Comparison of ENCODE assay signal across 22 cellular contexts in genomic region chr19:4703671-4704316, GRCh38. TPM values are rescaled to one million over a fixed set of nuclear protein-coding genes. Genes with fewer than 3 reads are reported as not detected.
DNase-seq lines count a peak whose midpoint lies in the region; ATAC-seq, FAIRE-seq and TF ChIP-seq lines count a peak whose summit lies in the region.
"Had no signal": no experiment of that assay in that cellular context is flagged by ENCODE, and none has a peak within 500 bp of the region (broad histone marks: within the 10 kb centered on the region; RNA-seq: fewer than 3 reads in every experiment).

No MANE protein-coding gene starts in this region.

- no peaks in the 10 kb centered on the region for H3K79me2 ChIP-seq in HepG2 (ENCODE audit: insufficient read depth, low read length)

- H3K4me1 ChIP-seq in HepG2 (ENCODE audit: insufficient read depth, low read length) (peaks cover 43% of the 10 kb centered on the region), neuronal stem cell (ENCODE audit: control insufficient read depth in 2 of 2, insufficient read depth in 1 of 2, low read depth in 1 of 2, low read length in 2 of 2) (no peaks in the 10 kb centered on the region), upper lobe of left lung (peaks cover 16 to 44% (median 19%) of the 10 kb centered on the region in 4 donors)

- H3K18ac ChIP-seq in neuronal stem cell (ENCODE audit: low read length): no peak overlapping the region

- H3K9me3 Mint-ChIP-seq in activated T-cell treated with anti-CD3 and anti-CD28 coated beads, Interleukin-2, amount 50 U/mL, for 72 hours: no peaks in the 10 kb centered on the region
- H3K9me3 Mint-ChIP-seq: CD4-positive, alpha-beta memory T cell had no signal

- H3K36me3 ChIP-seq in HepG2 (replicated peaks in 1 of 2; ENCODE audit: control insufficient read depth in 1 of 2, insufficient read depth in 2 of 2, low read length in 2 of 2): peaks cover 21 to 48% of the 10 kb centered on the region in 2 experiments
- H3K36me3 ChIP-seq in neuronal stem cell (replicated peaks in 1 of 2; ENCODE audit: control insufficient read depth in 2 of 2, insufficient read depth in 2 of 2, low read length in 2 of 2): peaks cover 36 to 80% of the 10 kb centered on the region in 2 donors
- peaks cover 30 to 79% (median 58%) of the 10 kb centered on the region in 4 donors for H3K36me3 ChIP-seq in upper lobe of left lung

- H3K9ac ChIP-seq in HepG2 (ENCODE audit: insufficient read depth, low read depth, low read length) (no peak overlapping the region), neuronal stem cell (ENCODE audit: low read depth, low read length, poor library complexity) (no peak overlapping the region)

- H2BK5ac ChIP-seq in neuronal stem cell (ENCODE audit: low read length): no peak overlapping the region

- no peak for TF ChIP-seq POLR2A in HepG2 (IDR thresholded peaks at IDR 0.05; ENCODE audit: insufficient read depth in 1 of 2, low read depth in 2 of 2, low read length in 2 of 2)
- TF ChIP-seq POLR2A in upper lobe of left lung (IDR thresholded peaks at IDR 0.05): no peak

- 97% methylated on average over 26 of the region's 28 CpGs for WGBS in HepG2 (ENCODE audit: low lambda C conversion rate)
- WGBS in neuronal stem cell (ENCODE audit: extremely low coverage in 2 of 2, insufficient read length in 2 of 2, insufficient replicate concordance in 1 of 2), 2 donors: no CpG with 5 or more reads among the region's 28 CpGs
- WGBS in upper lobe of left lung, 2 donors: 94 to 95% methylated on average over 14 to 25 of the region's 28 CpGs

- no peak overlapping the region for H2BK12ac ChIP-seq in neuronal stem cell (ENCODE audit: low read length)

- H2BK120ac ChIP-seq in neuronal stem cell (ENCODE audit: low read depth, low read length): no peak overlapping the region

- H3K36me3 Mint-ChIP-seq in activated T-cell treated with anti-CD3 and anti-CD28 coated beads, Interleukin-2, amount 50 U/mL, for 72 hours (ENCODE audit: insufficient read depth in 2 of 2): peaks cover 3 to 10% of the 10 kb centered on the region in 2 donors

- BruUV-seq in HepG2 (replicated peaks; lab: Mats Ljungman, UMichigan): no TSS peak

- H3K27ac Mint-ChIP-seq in activated T-cell treated with anti-CD3 and anti-CD28 coated beads, Interleukin-2, amount 50 U/mL, for 72 hours: peak overlapping the region; percentile 38

- no peaks in the 10 kb centered on the region for H3K79me1 ChIP-seq in neuronal stem cell (ENCODE audit: low read depth, low read length)

- POLR2A ChIA-PET in HepG2 (lab: Yijun Ruan, JAX): no interaction called here

- no peak overlapping the region for H3K4me3 ChIP-seq in HepG2 (replicated peaks in 1 of 3; ENCODE audit: insufficient read depth in 1 of 3, low read depth in 2 of 3, low read length in 3 of 3)
- H3K4me3 ChIP-seq in neuronal stem cell (ENCODE audit: low read length in 2 of 2): no peak overlapping the region
- H3K4me3 ChIP-seq in upper lobe of left lung: no peak overlapping the region
- H3K4me3 ChIP-seq: BLaER1 treated with 17β-estradiol and CSF1 and Interleukin-3, amounts not matched to agents 10 nM and 100 nM; PC-9 had no signal

- H2AK5ac ChIP-seq in neuronal stem cell (ENCODE audit: low read depth, low read length): no peak overlapping the region

- no peak for TF ChIP-seq RAD21 in HepG2 (CRISPR knock-in tag; IDR thresholded peaks at IDR 0.05)

- no peak for FAIRE-seq in HepG2 (lab: Jason Lieb, UNC)
- FAIRE-seq: G401.6, GM18507, H1 had no signal

- in situ Hi-C loops in HepG2 (cut with HindIII; ENCODE audit: extremely low pct_ligation_motif_present, low pct_unique_long_range_greater_than_20kb): no loop called here

- H2AFZ ChIP-seq in HepG2 (ENCODE audit: low read length) (no peak overlapping the region), neuronal stem cell (ENCODE audit: low read length) (no peak overlapping the region)
- H2AFZ ChIP-seq: PC-9 had no signal

- H3K4me2 ChIP-seq in HepG2 (ENCODE audit: low read depth, low read length) (no peak overlapping the region), neuronal stem cell (ENCODE audit: insufficient read depth, low read length, poor library complexity, severe bottlenecking) (no peak overlapping the region)
- H3K4me2 ChIP-seq: BLaER1 treated with 17β-estradiol and CSF1 and Interleukin-3, amounts not matched to agents 10 nM and 100 nM; PC-9 had no signal

- H3K4ac ChIP-seq in neuronal stem cell (ENCODE audit: low read length): no peak overlapping the region

- H3K27me3 ChIP-seq in HepG2 (ENCODE audit: control insufficient read depth in 1 of 2, insufficient read depth in 2 of 2, low read length in 2 of 2): no peaks in the 10 kb centered on the region
- H3K27me3 ChIP-seq in neuronal stem cell (ENCODE audit: control insufficient read depth in 3 of 3, insufficient read depth in 3 of 3, low read depth in 1 of 3, low read length in 3 of 3): no peaks in the 10 kb centered on the region
- H3K27me3 ChIP-seq in upper lobe of left lung: no peaks in the 10 kb centered on the region
- H3K27me3 ChIP-seq: BLaER1 treated with 17β-estradiol and CSF1 and Interleukin-3, amounts not matched to agents 10 nM and 100 nM had no signal

- H4K8ac ChIP-seq in neuronal stem cell (ENCODE audit: low read depth, low read length): no peak overlapping the region

- no peak overlapping the region for H3K23ac ChIP-seq in neuronal stem cell (ENCODE audit: low read depth, low read length, poor library complexity)

- CTCF ChIA-PET in HepG2 (lab: Yijun Ruan, JAX; ENCODE audit: low intra/inter-chr PET ratio, low total read pairs): no interaction called here

- no peaks in the 10 kb centered on the region for H3K4me1 Mint-ChIP-seq in activated T-cell treated with anti-CD3 and anti-CD28 coated beads, Interleukin-2, amount 50 U/mL, for 72 hours (ENCODE audit: low read depth)

- no peak overlapping the region for H2BK15ac ChIP-seq in neuronal stem cell (ENCODE audit: low read length)

- H3K14ac ChIP-seq in neuronal stem cell (ENCODE audit: low read length): peak overlapping the region; percentile 56

- no peaks in the 10 kb centered on the region for H3K27me3 Mint-ChIP-seq in activated T-cell treated with anti-CD3 and anti-CD28 coated beads, Interleukin-2, amount 50 U/mL, for 72 hours (ENCODE audit: low read depth)
- H3K27me3 Mint-ChIP-seq: CD4-positive, alpha-beta memory T cell had no signal

- no peak for DNase-seq in activated T-cell treated with anti-CD3 and anti-CD28 coated beads, Interleukin-2, amount 50 U/mL, for 72 hours
- DNase-seq in activated T-cell treated with anti-CD3 and anti-CD28 coated beads for 4 hours: no peak
- no peak for DNase-seq in HepG2 (ENCODE audit: low spot score)
- DNase-seq in neuronal stem cell (ENCODE audit: low spot score): no peak
- peak in 1 of 2 donors; percentile 72 for DNase-seq in upper lobe of left lung
- DNase-seq in NCI-H1417 (lab: John Stamatoyannopoulos, UW): no peak
- DNase-seq in midbrain (lab: John Stamatoyannopoulos, UW): no peak
- DNase-seq: ACHN; Calu3; CD4-positive, alpha-beta memory T cell; DMS153; NCI-H1694 treated with DMSO at 0.1 percent for 48 hours; PC-9; RPMI8226; SHP77 treated with DMSO at 0.1 percent for 48 hours had no signal

- peak overlapping the region; percentile 70 for H3K27ac ChIP-seq in HepG2 (ENCODE audit: extremely low read length, insufficient read depth, low read length)
- H3K27ac ChIP-seq in neuronal stem cell (replicated peaks; ENCODE audit: low read length): no peak overlapping the region
- peak overlapping the region; percentile 18 to 83 (median 63) for H3K27ac ChIP-seq in upper lobe of left lung
- H3K27ac ChIP-seq: 22Rv1, PC-9 had no signal

- no peak overlapping the region for H4K91ac ChIP-seq in neuronal stem cell (ENCODE audit: low read depth, low read length, poor library complexity)

- no peaks in the 10 kb centered on the region for H3K9me3 ChIP-seq in HepG2 (ENCODE audit: low read length)
- no peaks in the 10 kb centered on the region for H3K9me3 ChIP-seq in neuronal stem cell (replicated peaks in 1 of 2; ENCODE audit: control insufficient read depth in 2 of 2, insufficient read depth in 1 of 2, low read depth in 1 of 2, low read length in 2 of 2)
- no peaks in the 10 kb centered on the region for H3K9me3 ChIP-seq in upper lobe of left lung
- H3K9me3 ChIP-seq: BLaER1 treated with 17β-estradiol and CSF1 and Interleukin-3, amounts not matched to agents 10 nM and 100 nM had no signal

- no peak for ATAC-seq in activated T-cell treated with anti-CD3 and anti-CD28 coated beads, Interleukin-2, amount 50 U/mL, for 72 hours (replicated peaks in 1 of 2)
- ATAC-seq in HepG2 (no peak), upper lobe of left lung (ENCODE audit: low FRiP score in 2 of 2) (no peak), GM19463 (IDR thresholded peaks at IDR 0.05; ENCODE audit: unreplicated experiment) (no peak)
- ATAC-seq: HCT116 had no signal

- H3K4me3 Mint-ChIP-seq in activated T-cell treated with anti-CD3 and anti-CD28 coated beads, Interleukin-2, amount 50 U/mL, for 72 hours: no peak overlapping the region
- H3K4me3 Mint-ChIP-seq: CD4-positive, alpha-beta memory T cell had no signal

- TF ChIP-seq EP300 in HepG2 (IDR thresholded peaks at IDR 0.05; ENCODE audit: low read depth in 2 of 2, low read length in 2 of 2): no peak
- no peak for TF ChIP-seq EP300 in HepG2 (CRISPR knock-in tag; IDR thresholded peaks at IDR 0.05; ENCODE audit: borderline replicate concordance)
- TF ChIP-seq EP300 in upper lobe of left lung (IDR thresholded peaks at IDR 0.05): no peak

- intact Hi-C loops in HepG2 (cut with micrococcal nuclease; ENCODE audit: unreplicated experiment): no loop called here

- no peaks in the 10 kb centered on the region for H4K20me1 ChIP-seq in HepG2 (ENCODE audit: insufficient read depth, low read length)

- TF ChIP-seq CTCF in HepG2 (CRISPR knock-in tag; IDR thresholded peaks at IDR 0.05) (no peak), upper lobe of left lung (IDR thresholded peaks at IDR 0.05) (no peak)

RNA-seq across cellular contexts. Expression of gene DPP9, which starts 19.8 kb away (rescaled TPM):
- 10 to 100 TPM; 58.8 to 61.0 TPM for total RNA-seq in activated T-cell treated with anti-CD3 and anti-CD28 coated beads, Interleukin-2, amount 50 U/mL, for 72 hours
- 25.8 and 26.6 TPM in 2 replicates for total RNA-seq in HepG2 (2016; rRNA removed; fragmentation: Illumina TruSeq; extraction: Trizol)
- 21.9 and 23.0 TPM in 2 replicates for total RNA-seq in HepG2 (2016; cell fraction: cytosol; rRNA removed; fragmentation: Illumina TruSeq; extraction: Trizol; ENCODE audit: low read depth)
- 19.7 and 28.0 TPM in 2 replicates for total RNA-seq in HepG2 (2016; cell fraction: insoluble cytoplasmic fraction; rRNA removed; fragmentation: Illumina TruSeq; extraction: Trizol)
- total RNA-seq in HepG2 (2016; cell fraction: membrane; rRNA removed; fragmentation: Illumina TruSeq; extraction: Trizol): 28.4 and 28.6 TPM in 2 replicates
- 19.7 and 23.4 TPM in 2 replicates for total RNA-seq in HepG2 (2016; cell fraction: nucleus; rRNA removed; fragmentation: Illumina TruSeq; extraction: Trizol)
- polyA plus RNA-seq in HepG2 (2011; rRNA removed): 8.4 and 9.4 TPM in 2 replicates
- 5.3 and 7.0 TPM in 2 replicates for polyA plus RNA-seq in HepG2 (2011; cell fraction: cytosol; rRNA removed)
- 33.2 and 42.2 TPM in 2 replicates for polyA plus RNA-seq in HepG2 (2011; cell fraction: nucleus; rRNA removed)
- 14.9 and 17.3 TPM in 2 replicates for polyA plus RNA-seq in HepG2 (2012)
- 11.8 and 12.3 TPM in 2 replicates for polyA plus RNA-seq in HepG2 (2016; cell fraction: cytosol; fragmentation: Illumina TruSeq; extraction: Trizol; ENCODE audit: low read depth)
- 26.8 and 38.6 TPM in 2 replicates for polyA plus RNA-seq in HepG2 (2016; cell fraction: insoluble cytoplasmic fraction; fragmentation: Illumina TruSeq; extraction: Trizol; ENCODE audit: low read depth)
- 22.3 and 23.5 TPM in 2 replicates for polyA plus RNA-seq in HepG2 (2016; cell fraction: membrane; fragmentation: Illumina TruSeq; extraction: Trizol; ENCODE audit: low read depth)
- 52.8 and 55.7 TPM in 2 replicates for polyA plus RNA-seq in HepG2 (2016; cell fraction: nucleus; fragmentation: Illumina TruSeq; extraction: Trizol; ENCODE audit: insufficient read depth, low read depth)
- 26.0 and 29.3 TPM in 2 replicates for polyA minus RNA-seq in HepG2 (2011; rRNA and poly(A)+ RNA removed; ENCODE audit: low replicate concordance)
- 10.0 and 10.8 TPM in 2 replicates for polyA minus RNA-seq in HepG2 (2011; cell fraction: cytosol; rRNA and poly(A)+ RNA removed)
- 25.8 and 26.7 TPM in 2 replicates for polyA minus RNA-seq in HepG2 (2011; cell fraction: nucleus; rRNA and poly(A)+ RNA removed)
- 12.1 TPM for polyA plus RNA-seq in neuronal stem cell (2013, experiment 1 of 2)
- polyA plus RNA-seq in neuronal stem cell (2013, experiment 2 of 2): 12.4 TPM
- total RNA-seq in upper lobe of left lung: 100 to 1,000 TPM in 2 of 6 donors, 10 to 100 TPM in 4; 55.1 to 255 (median 89.0) TPM

RNA-seq across cellular contexts. Expression of gene MYDGF, which starts 33.7 kb away (rescaled TPM):
- 10 to 100 TPM; 51.9 to 78.8 TPM for total RNA-seq in activated T-cell treated with anti-CD3 and anti-CD28 coated beads, Interleukin-2, amount 50 U/mL, for 72 hours
- 51.2 and 116 TPM in 2 replicates for total RNA-seq in HepG2 (2016; rRNA removed; fragmentation: Illumina TruSeq; extraction: Trizol)
- total RNA-seq in HepG2 (2016; cell fraction: cytosol; rRNA removed; fragmentation: Illumina TruSeq; extraction: Trizol; ENCODE audit: low read depth): 22.6 and 23.9 TPM in 2 replicates
- total RNA-seq in HepG2 (2016; cell fraction: insoluble cytoplasmic fraction; rRNA removed; fragmentation: Illumina TruSeq; extraction: Trizol): 51.8 and 121 TPM in 2 replicates
- 39.4 and 44.5 TPM in 2 replicates for total RNA-seq in HepG2 (2016; cell fraction: membrane; rRNA removed; fragmentation: Illumina TruSeq; extraction: Trizol)
- total RNA-seq in HepG2 (2016; cell fraction: nucleus; rRNA removed; fragmentation: Illumina TruSeq; extraction: Trizol): 80.0 and 98.1 TPM in 2 replicates
- polyA plus RNA-seq in HepG2 (2011; rRNA removed): 195 and 198 TPM in 2 replicates
- 230 and 342 TPM in 2 replicates for polyA plus RNA-seq in HepG2 (2011; cell fraction: cytosol; rRNA removed)
- 115 and 125 TPM in 2 replicates for polyA plus RNA-seq in HepG2 (2011; cell fraction: nucleus; rRNA removed)
- 153 and 214 TPM in 2 replicates for polyA plus RNA-seq in HepG2 (2012)
- 30.7 and 35.4 TPM in 2 replicates for polyA plus RNA-seq in HepG2 (2016; cell fraction: cytosol; fragmentation: Illumina TruSeq; extraction: Trizol; ENCODE audit: low read depth)
- polyA plus RNA-seq in HepG2 (2016; cell fraction: insoluble cytoplasmic fraction; fragmentation: Illumina TruSeq; extraction: Trizol; ENCODE audit: low read depth): 58.1 and 61.6 TPM in 2 replicates
- 39.4 and 41.3 TPM in 2 replicates for polyA plus RNA-seq in HepG2 (2016; cell fraction: membrane; fragmentation: Illumina TruSeq; extraction: Trizol; ENCODE audit: low read depth)
- 174 and 190 TPM in 2 replicates for polyA plus RNA-seq in HepG2 (2016; cell fraction: nucleus; fragmentation: Illumina TruSeq; extraction: Trizol; ENCODE audit: insufficient read depth, low read depth)
- 65.4 and 78.5 TPM in 2 replicates for polyA minus RNA-seq in HepG2 (2011; rRNA and poly(A)+ RNA removed; ENCODE audit: low replicate concordance)
- polyA minus RNA-seq in HepG2 (2011; cell fraction: cytosol; rRNA and poly(A)+ RNA removed): 53.5 and 66.5 TPM in 2 replicates
- 27.7 and 29.1 TPM in 2 replicates for polyA minus RNA-seq in HepG2 (2011; cell fraction: nucleus; rRNA and poly(A)+ RNA removed)
- 33.5 TPM for polyA plus RNA-seq in neuronal stem cell (2013, experiment 1 of 2)
- 33.9 TPM for polyA plus RNA-seq in neuronal stem cell (2013, experiment 2 of 2)
- 100 to 1,000 TPM in 1 of 6 donors, 10 to 100 TPM in 4, 1 to 10 TPM in 1; 6.3 to 121 (median 67.1) TPM for total RNA-seq in upper lobe of left lung
